ENCODE assay signal across 8 cellular contexts in genomic region chr2:230987137-230988020, GRCh38. TPM values are rescaled to one million over a fixed set of nuclear protein-coding genes. Genes with fewer than 3 reads are reported as not detected.
A peak's percentile ranks its signal among the peaks of the same experiment; 100 is the strongest.
DNase-seq lines count a peak whose midpoint lies in the region; ATAC-seq and TF ChIP-seq lines count a peak whose summit lies in the region.

No MANE protein-coding gene starts in this region.

- intact Hi-C loops in stomach (cut with DNase I; ENCODE audit: low total_unique reads) = loop anchor here (5.0 kb wide), 1 partner anchor 160 kb away; no protein-coding TSS in a partner anchor

- peak overlapping the region; percentile 88 for H2AFZ ChIP-seq in neuronal stem cell (ENCODE audit: low read length)

- TF ChIP-seq CTCF in RWPE2 (IDR thresholded peaks at IDR 0.05; ENCODE audit: poor library complexity, severe bottlenecking) (peak; percentile 92), stomach (IDR thresholded peaks at IDR 0.05) (peak in 5 of 7 experiments; percentile 67 to 95 (median 87))

- H2BK5ac ChIP-seq in neuronal stem cell (ENCODE audit: low read length) = no peak overlapping the region

- H2BK15ac ChIP-seq in neuronal stem cell (ENCODE audit: low read length) = no peak overlapping the region

- H3K4me1 ChIP-seq in RWPE2 (ENCODE audit: insufficient read depth, poor library complexity, severe bottlenecking) (no peaks in the 10 kb centered on the region), neuronal stem cell (ENCODE audit: control insufficient read depth in 2 of 2, insufficient read depth in 1 of 2, low read depth in 1 of 2, low read length in 2 of 2) (peaks cover 5% of the 10 kb centered on the region in 2 donors), stomach (peaks cover 5 to 7% (median 6%) of the 10 kb centered on the region in 4 donors)

- TF ChIP-seq POLR2A in stomach (IDR thresholded peaks at IDR 0.05) = no peak

- no peak overlapping the region for H3K4ac ChIP-seq in neuronal stem cell (ENCODE audit: low read length)

- DNase-seq in NCI-H446 (lab: John Stamatoyannopoulos, UW) (peak; percentile 6 to 74), NCI-H446 treated with DMSO at 0.1 percent for 48 hours (lab: John Stamatoyannopoulos, UW) (no peak), RWPE2 (ENCODE audit: low spot score) (no peak), activated gamma-delta T cell treated with Interleukin-2 at 50 U/mL for 16 hours (peak; percentile 79), germinal center (ENCODE audit: low spot score) (peak; percentile 89), neuronal stem cell (ENCODE audit: low spot score) (peak; percentile 73), stomach (peak; percentile 87)
- no peak for DNase-seq in Jurkat, Clone E6-1 (ENCODE audit: low read depth, low spot score)

- H3K18ac ChIP-seq in neuronal stem cell (ENCODE audit: low read length) = no peak overlapping the region

- no peak overlapping the region for H2BK12ac ChIP-seq in neuronal stem cell (ENCODE audit: low read length)

- no peak overlapping the region for H2BK120ac ChIP-seq in neuronal stem cell (ENCODE audit: low read depth, low read length)

- no peak overlapping the region for H4K8ac ChIP-seq in neuronal stem cell (ENCODE audit: low read depth, low read length)

- H3K36me3 ChIP-seq in RWPE2 (ENCODE audit: low read depth) (no peaks in the 10 kb centered on the region), neuronal stem cell (replicated peaks in 1 of 2; ENCODE audit: control insufficient read depth in 2 of 2, insufficient read depth in 2 of 2, low read length in 2 of 2) (no peaks in the 10 kb centered on the region), stomach (no peaks in the 10 kb centered on the region)

- H4K91ac ChIP-seq in neuronal stem cell (ENCODE audit: low read depth, low read length, poor library complexity) = no peak overlapping the region

- H3K9ac ChIP-seq in neuronal stem cell (ENCODE audit: low read depth, low read length, poor library complexity) = no peak overlapping the region

- no peak overlapping the region for H3K23ac ChIP-seq in neuronal stem cell (ENCODE audit: low read depth, low read length, poor library complexity)

- H2AK5ac ChIP-seq in neuronal stem cell (ENCODE audit: low read depth, low read length) = peak overlapping the region; percentile 60

- no peaks in the 10 kb centered on the region for H3K9me3 ChIP-seq in RWPE2 (ENCODE audit: severe bottlenecking)
- H3K9me3 ChIP-seq in neuronal stem cell (replicated peaks in 1 of 2; ENCODE audit: control insufficient read depth in 2 of 2, insufficient read depth in 1 of 2, low read depth in 1 of 2, low read length in 2 of 2) = no peaks in the 10 kb centered on the region
- peaks cover 0 to 3% (median 0%) of the 10 kb centered on the region in 4 donors for H3K9me3 ChIP-seq in stomach

- no peak overlapping the region for H3K14ac ChIP-seq in neuronal stem cell (ENCODE audit: low read length)

- H3K4me3 ChIP-seq in Jurkat, Clone E6-1 (ENCODE audit: low read length) = 0 out of 2 replicates have a peak overlapping the region, but pooled peaks have one; percentile 2
- H3K4me3 ChIP-seq in RWPE2 (ENCODE audit: severe bottlenecking) (peak overlapping the region; percentile 15), neuronal stem cell (ENCODE audit: low read length in 2 of 2) (peak overlapping the region in 1 of 2 donors; percentile 8), stomach (peak overlapping the region; percentile 35 to 57 (median 44))

- H3K79me1 ChIP-seq in neuronal stem cell (ENCODE audit: low read depth, low read length) = no peaks in the 10 kb centered on the region

- H3K27me3 ChIP-seq in RWPE2 (ENCODE audit: insufficient read depth, poor library complexity, severe bottlenecking) = peaks cover 25% of the 10 kb centered on the region
- peaks cover 2 to 6% (median 2%) of the 10 kb centered on the region in 3 experiments for H3K27me3 ChIP-seq in neuronal stem cell (ENCODE audit: control insufficient read depth in 3 of 3, insufficient read depth in 3 of 3, low read depth in 1 of 3, low read length in 3 of 3)
- peaks cover 9 to 39% (median 11%) of the 10 kb centered on the region in 3 donors for H3K27me3 ChIP-seq in stomach

- H3K27ac ChIP-seq in RWPE2 (ENCODE audit: poor library complexity, severe bottlenecking) (no peak overlapping the region), neuronal stem cell (replicated peaks; ENCODE audit: low read length) (no peak overlapping the region), stomach (no peak overlapping the region)

- TF ChIP-seq EP300 in stomach (IDR thresholded peaks at IDR 0.05) = no peak

- ATAC-seq in RWPE2 (ENCODE audit: low read depth) = peak; percentile 87

- H3K4me2 ChIP-seq in neuronal stem cell (ENCODE audit: insufficient read depth, low read length, poor library complexity, severe bottlenecking) = peak overlapping the region; percentile 61

- no CpG with 5 or more reads among the region's 34 CpGs for WGBS in neuronal stem cell (ENCODE audit: extremely low coverage in 2 of 2, insufficient read length in 2 of 2, insufficient replicate concordance in 1 of 2), 2 donors
- 8 to 13% (median 11%) methylated on average over 23 to 34 of the region's 34 CpGs for WGBS in stomach, 5 donors

RNA-seq across cellular contexts. Expression of gene SPATA3, which starts 8.5 kb away (rescaled TPM):
- not detected for polyA plus RNA-seq in Jurkat, Clone E6-1 (2012; ENCODE audit: insufficient read depth, insufficient read length)
- not detected for polyA plus RNA-seq in neuronal stem cell (2013, experiment 1 of 2)
- polyA plus RNA-seq in neuronal stem cell (2013, experiment 2 of 2) = not detected
- not detected for total RNA-seq in stomach
- not detected for polyA plus RNA-seq in stomach

RNA-seq across cellular contexts. Expression of gene C2orf72, which starts 49.9 kb away (rescaled TPM):
- polyA plus RNA-seq in Jurkat, Clone E6-1 (2012; ENCODE audit: insufficient read depth, insufficient read length) = 1.1 TPM
- polyA plus RNA-seq in neuronal stem cell (2013, experiment 1 of 2) = 0.75 TPM
- polyA plus RNA-seq in neuronal stem cell (2013, experiment 2 of 2) = 0.66 TPM
- total RNA-seq in stomach = 10 to 100 TPM in 1 of 5 donors, 1 to 10 TPM in 3, not detected in 1; 4.0 to 41.4 (median 7.2) TPM
- 1 to 10 TPM; 3.3 to 7.6 (median 7.3) TPM for polyA plus RNA-seq in stomach

Comparison
In these comparisons a context has a peak if more than half of its experiments do, and no peak if none do; other contexts are left out.
1. DNase-seq: peak in NCI-H446 (2 of 2), activated gamma-delta T cell treated with Interleukin-2 at 50 U/mL for 16 hours (single experiment), germinal center (single experiment), neuronal stem cell (single experiment) and stomach (single experiment); none in NCI-H446 treated with DMSO at 0.1 percent for 48 hours (single experiment), Jurkat, Clone E6-1 (single experiment) and RWPE2 (single experiment).